In genomic region chr2:203646266-203646864, GRCh38 we compare ENCODE assay signal across 15 cellular contexts.
A peak's percentile ranks its signal among the peaks of the same experiment; 100 is the strongest.
DNase-seq lines count a peak whose midpoint lies in the region; ATAC-seq and TF ChIP-seq lines count a peak whose summit lies in the region.
"Had no signal": no experiment of that assay in that cellular context is flagged by ENCODE, and none has a peak within 500 bp of the region (broad histone marks: within the 10 kb centered on the region; RNA-seq: fewer than 3 reads in every experiment).

No MANE protein-coding gene starts in this region.

- no peak overlapping the region for H3K14ac ChIP-seq in IMR-90 (replicated peaks; ENCODE audit: low read depth, low read length)
- H3K14ac ChIP-seq in neuronal stem cell (ENCODE audit: low read length), result peak overlapping the region; percentile 38

- H3K27ac ChIP-seq in IMR-90 (ENCODE audit: insufficient read depth, low read length) (no peak overlapping the region), endodermal cell (ENCODE audit: low read depth, low read length) (no peak overlapping the region), neuronal stem cell (replicated peaks; ENCODE audit: low read length) (no peak overlapping the region)
- H3K27ac ChIP-seq: BLaER1 treated with 17β-estradiol and CSF1 and Interleukin-3, amounts not matched to agents 10 nM and 100 nM had no signal

- H2BK15ac ChIP-seq in IMR-90 (ENCODE audit: low read depth, low read length) (no peak overlapping the region), neuronal stem cell (ENCODE audit: low read length) (no peak overlapping the region)

- no peak overlapping the region for H3K18ac ChIP-seq in IMR-90 (ENCODE audit: low read depth, low read length)
- no peak overlapping the region for H3K18ac ChIP-seq in neuronal stem cell (ENCODE audit: low read length)

- CTCF ChIA-PET in Calu3 (lab: Charles Lee), result interaction anchor here (3.0 kb wide), 1 partner anchor 168 kb away, joined by 10 read pairs; no protein-coding TSS in a partner anchor
- CTCF ChIA-PET in IMR-90 (lab: Yijun Ruan, JAX), result no interaction called here

- H3K4ac ChIP-seq in IMR-90 (ENCODE audit: low read depth, low read length) (no peak overlapping the region; the same call in 1 of the 2 replicates), neuronal stem cell (ENCODE audit: low read length) (no peak overlapping the region)

- H3K36me3 ChIP-seq in IMR-90 (ENCODE audit: control insufficient read depth, insufficient read depth, low read length) (no peaks in the 10 kb centered on the region), endodermal cell (ENCODE audit: control insufficient read depth, insufficient read depth, low read length) (no peaks in the 10 kb centered on the region), neuronal stem cell (replicated peaks in 1 of 2; ENCODE audit: control insufficient read depth in 2 of 2, insufficient read depth in 2 of 2, low read length in 2 of 2) (no peaks in the 10 kb centered on the region)
- H3K36me3 ChIP-seq: BLaER1 treated with 17β-estradiol and CSF1 and Interleukin-3, amounts not matched to agents 10 nM and 100 nM had no signal

- no peak for ATAC-seq in IMR-90 (ENCODE audit: low read depth)
- no peak for ATAC-seq in HG03520 (IDR thresholded peaks at IDR 0.05; ENCODE audit: unreplicated experiment)

- H3K27me3 ChIP-seq in IMR-90 (ENCODE audit: control insufficient read depth, insufficient read depth, low read length) (no peaks in the 10 kb centered on the region), endodermal cell (ENCODE audit: control insufficient read depth, insufficient read depth, low read length, poor library complexity, severe bottlenecking) (no peaks in the 10 kb centered on the region), neuronal stem cell (ENCODE audit: control insufficient read depth in 3 of 3, insufficient read depth in 3 of 3, low read depth in 1 of 3, low read length in 3 of 3) (no peaks in the 10 kb centered on the region)
- H3K27me3 ChIP-seq: BLaER1 treated with 17β-estradiol and CSF1 and Interleukin-3, amounts not matched to agents 10 nM and 100 nM had no signal

- H2BK20ac ChIP-seq in IMR-90 (ENCODE audit: low read depth, low read length), result no peak overlapping the region

- intact Hi-C loops in Calu3 (cut with micrococcal nuclease; ENCODE audit: unreplicated experiment), result no loop called here
- intact Hi-C loops in IMR-90 (cut with micrococcal nuclease), result no loop called here

- dilution Hi-C loops in IMR-90 (cut with HindIII; ENCODE audit: low sequenced_read_pairs, unreplicated experiment), result no loop called here

- in situ Hi-C loops in IMR-90 (cut with MboI; ENCODE audit: low sequenced_read_pairs), result no loop called here

- no peak overlapping the region for H3K4me2 ChIP-seq in IMR-90 (ENCODE audit: low read depth, low read length)
- no peak overlapping the region for H3K4me2 ChIP-seq in neuronal stem cell (ENCODE audit: insufficient read depth, low read length, poor library complexity, severe bottlenecking)
- H3K4me2 ChIP-seq: BLaER1 treated with 17β-estradiol and CSF1 and Interleukin-3, amounts not matched to agents 10 nM and 100 nM had no signal

- H4K91ac ChIP-seq in IMR-90 (ENCODE audit: insufficient read depth, low read depth, low read length) (no peak overlapping the region), neuronal stem cell (ENCODE audit: low read depth, low read length, poor library complexity) (no peak overlapping the region)

- H3K9me3 Mint-ChIP-seq in Calu3 (ENCODE audit: low read depth, unreplicated experiment) (peaks cover 4% of the 10 kb centered on the region), endodermal cell (peaks cover 12% of the 10 kb centered on the region)
- H3K9me3 Mint-ChIP-seq: IgD-negative memory B cell had no signal

- H2BK120ac ChIP-seq in IMR-90 (ENCODE audit: low read depth, low read length), result no peak overlapping the region
- no peak overlapping the region for H2BK120ac ChIP-seq in neuronal stem cell (ENCODE audit: low read depth, low read length)

- DNase-seq in Calu3 (peak; percentile 23), IMR-90 (no peak), endodermal cell (peak; percentile 79), neuronal stem cell (ENCODE audit: low spot score) (no peak), AML-193 (lab: John Stamatoyannopoulos, UW) (no peak), middle frontal gyrus (ENCODE audit: extremely low spot score, low spot score) (no peak)
- DNase-seq: MV-4-11; NCI-H1436; NCI-H2029 treated with DMSO at 0.1 percent for 48 hours; NCI-H526; NK-92 treated with Interleukin-12 subunit alpha and Interleukin-12 subunit beta, amount 100 ng/mL, for 24 hours; OCI-M1 had no signal

- H4K8ac ChIP-seq in IMR-90 (ENCODE audit: low read depth in 2 of 2, low read length in 2 of 2), result no peak overlapping the region
- H4K8ac ChIP-seq in neuronal stem cell (ENCODE audit: low read depth, low read length), result no peak overlapping the region

- H2AK9ac ChIP-seq in IMR-90 (replicated peaks; ENCODE audit: low read depth, low read length, poor library complexity), result no peak overlapping the region

- H3K4me3 Mint-ChIP-seq in Calu3 (ENCODE audit: low read depth, unreplicated experiment) (no peak overlapping the region), endodermal cell (no peak overlapping the region)
- H3K4me3 Mint-ChIP-seq: IgD-negative memory B cell had no signal

- H3K4me1 Mint-ChIP-seq in Calu3 (ENCODE audit: low read depth, unreplicated experiment), result peaks cover 34% of the 10 kb centered on the region
- peaks cover 14% of the 10 kb centered on the region for H3K4me1 Mint-ChIP-seq in endodermal cell

- H3K9me3 ChIP-seq in IMR-90 (ENCODE audit: control insufficient read depth, insufficient read depth, low read length) (no peaks in the 10 kb centered on the region), endodermal cell (ENCODE audit: control insufficient read depth, low read length) (no peaks in the 10 kb centered on the region), neuronal stem cell (replicated peaks in 1 of 2; ENCODE audit: control insufficient read depth in 2 of 2, insufficient read depth in 1 of 2, low read depth in 1 of 2, low read length in 2 of 2) (peaks cover 0 to 6% of the 10 kb centered on the region in 2 donors)

- no peak overlapping the region for H4K5ac ChIP-seq in IMR-90 (ENCODE audit: low read depth, low read length)

- no peak overlapping the region for H2AK5ac ChIP-seq in IMR-90 (ENCODE audit: low read depth, low read length)
- no peak overlapping the region for H2AK5ac ChIP-seq in neuronal stem cell (ENCODE audit: low read depth, low read length)

- no TSS peak for BruUV-seq in Calu3 (replicated peaks; lab: Mats Ljungman, UMichigan)
- no TSS peak for BruUV-seq in IMR-90 (replicated peaks; lab: Mats Ljungman, UMichigan)

- H3K36me3 Mint-ChIP-seq in Calu3 (ENCODE audit: insufficient read depth, unreplicated experiment) (peaks cover 14% of the 10 kb centered on the region), endodermal cell (ENCODE audit: low read depth) (no peaks in the 10 kb centered on the region)
- H3K36me3 Mint-ChIP-seq: IgD-negative memory B cell had no signal

- no peak for TF ChIP-seq POLR2A in IMR-90 (IDR thresholded peaks at IDR 0.05; ENCODE audit: low read depth, low read length)

- POLR2A ChIA-PET in IMR-90 (lab: Charles Lee; ENCODE audit: unreplicated experiment), result no interaction called here

- H3K9me1 ChIP-seq in IMR-90 (ENCODE audit: insufficient read depth, low read length), result no peaks in the 10 kb centered on the region

- TF ChIP-seq RAD21 in IMR-90 (IDR thresholded peaks at IDR 0.05; ENCODE audit: low read length), result no peak

- peak overlapping the region; percentile 8 for H2AFZ ChIP-seq in IMR-90 (replicated peaks; ENCODE audit: low read length, poor library complexity)
- H2AFZ ChIP-seq in neuronal stem cell (ENCODE audit: low read length), result no peak overlapping the region

- H3K4me3 ChIP-seq in IMR-90 (ENCODE audit: insufficient read depth, low read depth, low read length) (no peak overlapping the region), endodermal cell (ENCODE audit: low read length) (no peak overlapping the region), neuronal stem cell (ENCODE audit: low read length in 2 of 2) (no peak overlapping the region)
- H3K4me3 ChIP-seq: BLaER1 treated with 17β-estradiol and CSF1 and Interleukin-3, amounts not matched to agents 10 nM and 100 nM had no signal

- H3K27ac Mint-ChIP-seq in Calu3 (ENCODE audit: unreplicated experiment) (no peak overlapping the region), endodermal cell (no peak overlapping the region)
- H3K27ac Mint-ChIP-seq: IgD-negative memory B cell had no signal

- H2BK12ac ChIP-seq in neuronal stem cell (ENCODE audit: low read length), result peak overlapping the region; percentile 58

- WGBS in IMR-90 (ENCODE audit: extremely low coverage in 2 of 2, insufficient read length in 1 of 2), 2 experiments, result 59% methylated on average over 3 of the region's 10 CpGs; no CpG with 5 or more reads in 1 of the 2 experiments
- WGBS in endodermal cell (ENCODE audit: insufficient coverage in 1 of 2, insufficient read length in 1 of 2), 2 experiments, result 91 to 94% methylated on average over 5 to 10 of the region's 10 CpGs
- WGBS in neuronal stem cell (ENCODE audit: extremely low coverage in 2 of 2, insufficient read length in 2 of 2, insufficient replicate concordance in 1 of 2), 2 donors, result no CpG with 5 or more reads among the region's 10 CpGs

- H3K56ac ChIP-seq in IMR-90 (ENCODE audit: extremely low read depth, insufficient read depth, low read length), result no peak overlapping the region

- H2BK5ac ChIP-seq in IMR-90 (ENCODE audit: low read depth, low read length, poor library complexity, severe bottlenecking) (no peak overlapping the region), neuronal stem cell (ENCODE audit: low read length) (no peak overlapping the region)

- TF ChIP-seq CTCF in Calu3 (IDR thresholded peaks at IDR 0.05; ENCODE audit: unreplicated experiment), result no peak
- TF ChIP-seq CTCF in IMR-90 (conservative IDR thresholded peaks at IDR 0.05; ENCODE audit: low read depth, low read length), result no peak
- peak; percentile 41 for TF ChIP-seq CTCF in endodermal cell (conservative IDR thresholded peaks at IDR 0.05)

- no peaks in the 10 kb centered on the region for H3K79me1 ChIP-seq in IMR-90 (ENCODE audit: low read depth in 1 of 2, low read length in 2 of 2)
- H3K79me1 ChIP-seq in neuronal stem cell (ENCODE audit: low read depth, low read length), result no peaks in the 10 kb centered on the region

- H3K9ac ChIP-seq in IMR-90 (ENCODE audit: low read depth, low read length) (no peak overlapping the region), endodermal cell (ENCODE audit: extremely low read depth, low read length, poor library complexity, severe bottlenecking) (no peak overlapping the region), neuronal stem cell (ENCODE audit: low read depth, low read length, poor library complexity) (no peak overlapping the region)
- H3K9ac ChIP-seq: BLaER1 treated with 17β-estradiol and CSF1 and Interleukin-3, amounts not matched to agents 10 nM and 100 nM had no signal

- no peaks in the 10 kb centered on the region for H3K27me3 Mint-ChIP-seq in Calu3 (ENCODE audit: unreplicated experiment)
- H3K27me3 Mint-ChIP-seq in endodermal cell (ENCODE audit: insufficient read depth), result peaks cover 4% of the 10 kb centered on the region

- H3K23ac ChIP-seq in IMR-90 (ENCODE audit: low read depth, low read length) (no peak overlapping the region), neuronal stem cell (ENCODE audit: low read depth, low read length, poor library complexity) (no peak overlapping the region)

- no peaks in the 10 kb centered on the region for H4K20me1 ChIP-seq in IMR-90 (ENCODE audit: insufficient read depth, low read length)
- H4K20me1 ChIP-seq: BLaER1 treated with 17β-estradiol and CSF1 and Interleukin-3, amounts not matched to agents 10 nM and 100 nM had no signal

- H3K4me1 ChIP-seq in IMR-90 (ENCODE audit: control insufficient read depth, insufficient read depth, low read length) (peaks cover 7% of the 10 kb centered on the region), endodermal cell (ENCODE audit: control insufficient read depth, insufficient read depth, low read length) (no peaks in the 10 kb centered on the region), neuronal stem cell (ENCODE audit: control insufficient read depth in 2 of 2, insufficient read depth in 1 of 2, low read depth in 1 of 2, low read length in 2 of 2) (no peaks in the 10 kb centered on the region)

Comparison
In these comparisons a context has a peak if more than half of its experiments do, and no peak if none do; other contexts are left out.
1. DNase-seq: peak in Calu3 (single experiment) and endodermal cell (single experiment); none in IMR-90 (single experiment), neuronal stem cell (single experiment), AML-193 (0 of 2) and middle frontal gyrus (single experiment).